21 cellular contexts compared by ENCODE assay signal in the genomic region with DNA sequence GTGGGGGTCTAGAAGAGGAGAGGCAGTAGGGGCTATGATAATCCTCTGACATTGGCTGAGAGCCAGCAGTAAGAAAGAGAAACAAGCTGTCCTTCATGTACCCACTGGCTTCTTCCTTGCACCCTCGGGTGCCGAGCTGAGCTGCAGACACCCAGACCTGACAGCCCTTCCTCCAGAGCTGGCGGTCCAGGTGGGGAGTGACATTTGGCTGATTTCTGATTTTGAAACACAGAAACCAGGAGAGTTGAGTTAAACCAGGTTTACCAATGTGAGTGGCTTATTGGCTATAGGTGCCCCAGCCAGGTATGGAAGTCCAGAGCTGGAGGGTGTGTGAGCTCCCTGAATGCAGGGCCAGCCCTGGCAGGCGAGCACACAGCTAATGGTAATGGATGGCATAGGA. TPM values are rescaled to one million over a fixed set of nuclear protein-coding genes. Genes with fewer than 3 reads are reported as not detected.
A peak's percentile ranks its signal among the peaks of the same experiment; 100 is the strongest.
DNase-seq lines count a peak whose midpoint lies in the region; ATAC-seq, FAIRE-seq and TF ChIP-seq lines count a peak whose summit lies in the region.
"Had no signal": no experiment of that assay in that cellular context is flagged by ENCODE, and none has a peak within 500 bp of the region (broad histone marks: within the 10 kb centered on the region; RNA-seq: fewer than 3 reads in every experiment).

No MANE protein-coding gene starts in this region.

- no peaks in the 10 kb centered on the region for H3K9me3 ChIP-seq in right lobe of liver
- no peaks in the 10 kb centered on the region for H3K9me3 ChIP-seq in HepG2 (ENCODE audit: low read length)
- H3K9me3 ChIP-seq in hepatocyte (ENCODE audit: low read depth), result no peaks in the 10 kb centered on the region
- no peaks in the 10 kb centered on the region for H3K9me3 ChIP-seq in prostate gland
- H3K9me3 ChIP-seq: A549, SJCRH30 had no signal

- no peaks in the 10 kb centered on the region for H3K9me2 ChIP-seq in hepatocyte (replicated peaks; ENCODE audit: insufficient read depth)

- TF ChIP-seq CTCF in right lobe of liver (IDR thresholded peaks at IDR 0.05) (no peak), HepG2 (CRISPR knock-in tag; IDR thresholded peaks at IDR 0.05) (no peak), hepatocyte (IDR thresholded peaks at IDR 0.05; ENCODE audit: poor library complexity) (no peak), prostate gland (IDR thresholded peaks at IDR 0.05) (no peak)

- intact Hi-C loops in right lobe of liver (cut with DNase I), result no loop called here
- intact Hi-C loops in HepG2 (cut with micrococcal nuclease; ENCODE audit: unreplicated experiment), result no loop called here
- intact Hi-C loops in prostate gland (cut with DNase I), result no loop called here
- intact Hi-C loops in Right ventricle myocardium inferior (cut with DNase I), result loop anchor here (5.0 to 10.0 kb wide), 3 partner anchors 42 to 431 kb away; no protein-coding TSS in a partner anchor

- H2AFZ ChIP-seq in HepG2 (ENCODE audit: low read length) (no peak overlapping the region), hepatocyte (no peak overlapping the region)

- DNase-seq in right lobe of liver (no peak), HepG2 (ENCODE audit: low spot score) (no peak), hepatocyte (ENCODE audit: low spot score) (no peak), prostate gland (ENCODE audit: low spot score) (no peak), glomerular visceral epithelial cell (ENCODE audit: extremely low spot score) (no peak), dedifferentiated amniotic fluid mesenchymal stem cell (ENCODE audit: extremely low spot score) (no peak), Right ventricle myocardium inferior (ENCODE audit: missing footprints) (no peak)
- DNase-seq: COR-L47; H9; Kasumi-1; NCI-H1105; NCI-H1694 treated with DMSO at 0.1 percent for 48 hours; NCI-H226; NCI-H524 treated with DMSO at 0.1 percent for 48 hours; NK-92 treated with Interleukin-12 subunit alpha and Interleukin-12 subunit beta, amount 100 ng/mL, for 24 hours; SJCRH30 had no signal

- no peak overlapping the region for H3K4me3 ChIP-seq in right lobe of liver
- no peak overlapping the region for H3K4me3 ChIP-seq in HepG2 (replicated peaks in 1 of 3; ENCODE audit: insufficient read depth in 1 of 3, low read depth in 2 of 3, low read length in 3 of 3)
- no peak overlapping the region for H3K4me3 ChIP-seq in hepatocyte
- no peak overlapping the region for H3K4me3 ChIP-seq in prostate gland
- H3K4me3 ChIP-seq: A549, SJCRH30 had no signal

- no peak for TF ChIP-seq RAD21 in HepG2 (CRISPR knock-in tag; IDR thresholded peaks at IDR 0.05)

- no peak for FAIRE-seq in HepG2 (lab: Jason Lieb, UNC)
- FAIRE-seq: A549, GM19239 had no signal

- BruUV-seq in HepG2 (replicated peaks; lab: Mats Ljungman, UMichigan), result no TSS peak

- WGBS in right lobe of liver (ENCODE audit: insufficient coverage, low coverage, low lambda C conversion rate, missing lambda C conversion rate), result 90% methylated on average over 2 of the region's 4 CpGs
- WGBS in HepG2 (ENCODE audit: low lambda C conversion rate), result 51% methylated on average over 3 of the region's 4 CpGs
- WGBS in hepatocyte (ENCODE audit: low lambda C conversion rate, missing lambda C conversion rate), result 88% methylated on average over 4 of the region's 4 CpGs
- 87% methylated on average over 4 of the region's 4 CpGs for WGBS in prostate gland

- no peak for ATAC-seq in right lobe of liver
- no peak for ATAC-seq in HepG2
- no peak for ATAC-seq in Right ventricle myocardium inferior
- ATAC-seq in HG03469 (IDR thresholded peaks at IDR 0.05; ENCODE audit: unreplicated experiment), result no peak
- ATAC-seq: A549 had no signal

- CTCF ChIA-PET in HepG2 (lab: Yijun Ruan, JAX; ENCODE audit: low intra/inter-chr PET ratio, low total read pairs), result no interaction called here

- H3K9ac ChIP-seq in HepG2 (ENCODE audit: insufficient read depth, low read depth, low read length), result no peak overlapping the region

- H3K27me3 ChIP-seq in right lobe of liver, result no peaks in the 10 kb centered on the region
- H3K27me3 ChIP-seq in HepG2 (ENCODE audit: control insufficient read depth in 1 of 2, insufficient read depth in 2 of 2, low read length in 2 of 2), result peaks cover 5 to 28% of the 10 kb centered on the region in 2 experiments; a peak in 4 of 5 replicates
- no peaks in the 10 kb centered on the region for H3K27me3 ChIP-seq in hepatocyte
- no peaks in the 10 kb centered on the region for H3K27me3 ChIP-seq in prostate gland (replicated peaks; ENCODE audit: insufficient read depth)
- H3K27me3 ChIP-seq: SJCRH30 had no signal

- H4K20me1 ChIP-seq in HepG2 (ENCODE audit: insufficient read depth, low read length) (no peaks in the 10 kb centered on the region), hepatocyte (ENCODE audit: insufficient read depth, poor library complexity, severe bottlenecking) (no peaks in the 10 kb centered on the region)

- H3K79me2 ChIP-seq in HepG2 (ENCODE audit: insufficient read depth, low read length), result no peaks in the 10 kb centered on the region
- H3K79me2 ChIP-seq in hepatocyte, result no peaks in the 10 kb centered on the region

- POLR2A ChIA-PET in HepG2 (lab: Yijun Ruan, JAX), result no interaction called here

- H3K4me2 ChIP-seq in HepG2 (ENCODE audit: low read depth, low read length) (no peak overlapping the region), hepatocyte (no peak overlapping the region)
- H3K4me2 ChIP-seq: A549 had no signal

- TF ChIP-seq POLR2A in right lobe of liver (IDR thresholded peaks at IDR 0.05) (no peak), HepG2 (IDR thresholded peaks at IDR 0.05; ENCODE audit: insufficient read depth in 1 of 2, low read depth in 2 of 2, low read length in 2 of 2) (no peak), prostate gland (IDR thresholded peaks at IDR 0.05) (no peak)

- H3K4me1 ChIP-seq in right lobe of liver (peaks cover 4 to 76% (median 38%) of the 10 kb centered on the region in 4 donors), HepG2 (ENCODE audit: insufficient read depth, low read length) (peaks cover 32% of the 10 kb centered on the region), hepatocyte (ENCODE audit: insufficient read depth) (peaks cover 48% of the 10 kb centered on the region), prostate gland (replicated peaks) (peaks cover 65% of the 10 kb centered on the region)
- H3K4me1 ChIP-seq: A549 had no signal

- H3K27ac ChIP-seq in right lobe of liver (peak overlapping the region; percentile 4 to 96 (median 92)), HepG2 (ENCODE audit: extremely low read length, insufficient read depth, low read length) (no peak overlapping the region), hepatocyte (peak overlapping the region; percentile 75), prostate gland (peak overlapping the region; percentile 87)
- H3K27ac ChIP-seq: A549, SJCRH30 had no signal

- TF ChIP-seq EP300 in HepG2 (IDR thresholded peaks at IDR 0.05; ENCODE audit: low read depth in 2 of 2, low read length in 2 of 2) (no peak), HepG2 (CRISPR knock-in tag; IDR thresholded peaks at IDR 0.05; ENCODE audit: borderline replicate concordance) (no peak)

- in situ Hi-C loops in HepG2 (cut with HindIII; ENCODE audit: extremely low pct_ligation_motif_present, low pct_unique_long_range_greater_than_20kb), result no loop called here

- H3K36me3 ChIP-seq in right lobe of liver (no peaks in the 10 kb centered on the region), HepG2 (replicated peaks in 1 of 2; ENCODE audit: control insufficient read depth in 1 of 2, insufficient read depth in 2 of 2, low read length in 2 of 2) (no peaks in the 10 kb centered on the region), hepatocyte (replicated peaks; ENCODE audit: insufficient read depth, low read depth) (no peaks in the 10 kb centered on the region), prostate gland (no peaks in the 10 kb centered on the region)
- H3K36me3 ChIP-seq: SJCRH30 had no signal

RNA-seq across cellular contexts. Expression of a gene that starts 59.2 kb away (rescaled TPM):
- total RNA-seq in right lobe of liver (100 to 1,000 TPM in 2 of 6 experiments, 10 to 100 TPM in 4; 11.4 to 130 (median 30.9) TPM), HepG2 (2016; rRNA removed; fragmentation: Illumina TruSeq; extraction: Trizol) (not detected in 2 replicates), hepatocyte (14.7 and 15.7 TPM in 2 replicates), prostate gland (10 to 100 TPM; 28.4 to 88.5 TPM), Right ventricle myocardium inferior (47.6 TPM)
- total RNA-seq in HepG2 (2016; cell fraction: cytosol; rRNA removed; fragmentation: Illumina TruSeq; extraction: Trizol; ENCODE audit: low read depth), result not detected in 2 replicates
- total RNA-seq in HepG2 (2016; cell fraction: insoluble cytoplasmic fraction; rRNA removed; fragmentation: Illumina TruSeq; extraction: Trizol), result not detected in 2 replicates
- total RNA-seq in HepG2 (2016; cell fraction: membrane; rRNA removed; fragmentation: Illumina TruSeq; extraction: Trizol), result not detected in 2 replicates
- not detected in 2 replicates for total RNA-seq in HepG2 (2016; cell fraction: nucleus; rRNA removed; fragmentation: Illumina TruSeq; extraction: Trizol)
- polyA plus RNA-seq in HepG2 (2011; rRNA removed) (not detected in 2 replicates), hepatocyte (45.1 and 47.8 TPM in 2 replicates)
- polyA plus RNA-seq in HepG2 (2011; cell fraction: cytosol; rRNA removed), result not detected in 2 replicates
- polyA plus RNA-seq in HepG2 (2011; cell fraction: nucleus; rRNA removed), result not detected in 2 replicates
- not detected in 2 replicates for polyA plus RNA-seq in HepG2 (2012)
- polyA plus RNA-seq in HepG2 (2016; cell fraction: cytosol; fragmentation: Illumina TruSeq; extraction: Trizol; ENCODE audit: low read depth), result not detected in 2 replicates
- not detected in 2 replicates for polyA plus RNA-seq in HepG2 (2016; cell fraction: insoluble cytoplasmic fraction; fragmentation: Illumina TruSeq; extraction: Trizol; ENCODE audit: low read depth)
- not detected in 2 replicates for polyA plus RNA-seq in HepG2 (2016; cell fraction: membrane; fragmentation: Illumina TruSeq; extraction: Trizol; ENCODE audit: low read depth)
- not detected in 2 replicates for polyA plus RNA-seq in HepG2 (2016; cell fraction: nucleus; fragmentation: Illumina TruSeq; extraction: Trizol; ENCODE audit: insufficient read depth, low read depth)
- polyA minus RNA-seq in HepG2 (2011; rRNA and poly(A)+ RNA removed; ENCODE audit: low replicate concordance), result not detected in 2 replicates
- not detected in 2 replicates for polyA minus RNA-seq in HepG2 (2011; cell fraction: cytosol; rRNA and poly(A)+ RNA removed)
- polyA minus RNA-seq in HepG2 (2011; cell fraction: nucleus; rRNA and poly(A)+ RNA removed), result not detected in 2 replicates
- total RNA-seq: HT1080, OCI-LY7 had no signal

Comparison
In these comparisons a context has a peak if more than half of its experiments do, and no peak if none do; other contexts are left out.
1. RNA of a gene that starts 59.2 kb away (total RNA-seq): 28.4 to 88.5 TPM in prostate gland, 47.6 TPM in Right ventricle myocardium inferior (single experiment), 11.4 to 130 TPM in right lobe of liver and 14.7 to 15.7 TPM in hepatocyte; not detected in HepG2; every median in the first group is over 10 times any median in the second.